ENCODE assay signal across 15 cellular contexts in genomic region chr19:6070179-6071102, GRCh38. TPM values are rescaled to one million over a fixed set of nuclear protein-coding genes. Genes with fewer than 3 reads are reported as not detected.
DNase-seq lines count a peak whose midpoint lies in the region; ATAC-seq and TF ChIP-seq lines count a peak whose summit lies in the region.
"Had no signal": no experiment of that assay in that cellular context is flagged by ENCODE, and none has a peak within 500 bp of the region (broad histone marks: within the 10 kb centered on the region; RNA-seq: fewer than 3 reads in every experiment).

No MANE protein-coding gene starts in this region.

- ATAC-seq in CD4-positive, CD25-positive, alpha-beta regulatory T cell (ENCODE audit: low read depth in 2 of 2): no peak
- ATAC-seq in RWPE2 (ENCODE audit: low read depth) (no peak), gastroesophageal sphincter (no peak), HG03280 (IDR thresholded peaks at IDR 0.05; ENCODE audit: unreplicated experiment) (no peak), HG03175 (IDR thresholded peaks at IDR 0.05; ENCODE audit: unreplicated experiment) (no peak)
- ATAC-seq: pancreas had no signal

- no peaks in the 10 kb centered on the region for H3K9me3 ChIP-seq in CD4-positive, CD25-positive, alpha-beta regulatory T cell (ENCODE audit: control insufficient read depth in 2 of 2, low read length in 2 of 2)
- H3K9me3 ChIP-seq in RWPE2 (ENCODE audit: severe bottlenecking): no peaks in the 10 kb centered on the region
- no peaks in the 10 kb centered on the region for H3K9me3 ChIP-seq in gastroesophageal sphincter
- no peaks in the 10 kb centered on the region for H3K9me3 ChIP-seq in sigmoid colon
- H3K9me3 ChIP-seq: MG63, pancreas had no signal

- WGBS in gastroesophageal sphincter (ENCODE audit: low coverage in 1 of 2), 2 donors: 57 to 94% methylated on average over 2 to 3 of the region's 7 CpGs
- WGBS in sigmoid colon, 2 donors: 94 to 95% methylated on average over 7 of the region's 7 CpGs

- H3K9me3 Mint-ChIP-seq in CD4-positive, CD25-positive, alpha-beta regulatory T cell: peaks cover 0 to 3% (median 0%) of the 10 kb centered on the region in 7 donors

- peak in 2 of 3 donors; percentile 13 to 40 for DNase-seq in CD4-positive, CD25-positive, alpha-beta regulatory T cell
- DNase-seq in RWPE2 (ENCODE audit: low spot score): peak; percentile 10
- no peak for DNase-seq in sigmoid colon
- no peak for DNase-seq in LoVo (ENCODE audit: low spot score)
- no peak for DNase-seq in cerebellar nuclear complex (lab: John Stamatoyannopoulos, UW)
- DNase-seq: activated CD4-positive, alpha-beta T cell treated with anti-CD3 and anti-CD28 coated beads for 4 hours; brain microvascular endothelial cell; C1 segment of cervical spinal cord; NCI-H2227 treated with DMSO at 0.1 percent for 48 hours; pancreas had no signal

- H3K4me3 Mint-ChIP-seq in CD4-positive, CD25-positive, alpha-beta regulatory T cell: peak overlapping the region in 3 of 4 donors; percentile 3 to 72 (median 55)

- peaks cover 6% of the 10 kb centered on the region for H3K27me3 Mint-ChIP-seq in CD4-positive, CD25-positive, alpha-beta regulatory T cell

- peaks cover 12% of the 10 kb centered on the region for H3K36me3 Mint-ChIP-seq in CD4-positive, CD25-positive, alpha-beta regulatory T cell

- no peak overlapping the region for H3K4me3 ChIP-seq in CD4-positive, CD25-positive, alpha-beta regulatory T cell (ENCODE audit: low read depth, low read length)
- H3K4me3 ChIP-seq in RWPE2 (ENCODE audit: severe bottlenecking): no peak overlapping the region
- H3K4me3 ChIP-seq in gastroesophageal sphincter: no peak overlapping the region
- H3K4me3 ChIP-seq in sigmoid colon: no peak overlapping the region
- H3K4me3 ChIP-seq: MG63, pancreas had no signal

- peaks cover 11% of the 10 kb centered on the region for H3K4me1 ChIP-seq in CD4-positive, CD25-positive, alpha-beta regulatory T cell (ENCODE audit: control insufficient read depth, insufficient read depth, low read length, poor library complexity, severe bottlenecking)
- H3K4me1 ChIP-seq in RWPE2 (ENCODE audit: insufficient read depth, poor library complexity, severe bottlenecking): peaks cover 26% of the 10 kb centered on the region
- peaks cover 10 to 95% (median 47%) of the 10 kb centered on the region in 3 donors for H3K4me1 ChIP-seq in gastroesophageal sphincter
- peaks cover 0 to 78% (median 62%) of the 10 kb centered on the region in 4 donors for H3K4me1 ChIP-seq in sigmoid colon

- TF ChIP-seq POLR2A in gastroesophageal sphincter (IDR thresholded peaks at IDR 0.05) (no peak), sigmoid colon (IDR thresholded peaks at IDR 0.05) (no peak)

- H3K27ac Mint-ChIP-seq in CD4-positive, CD25-positive, alpha-beta regulatory T cell: peak overlapping the region; percentile 36 to 78 (median 73)
- H3K27ac Mint-ChIP-seq: activated T-helper 2 cell treated with anti-CD3 and anti-CD28 coated beads, Interferon-gamma antibody, Interleukin-2, Interleukin-4, amounts not matched to agents 10 μg/mL and 5 μg/mL and 100 μg/mL, durations not matched to agents 14 hours and 24 hours and 36 hours had no signal

- H3K36me3 ChIP-seq in CD4-positive, CD25-positive, alpha-beta regulatory T cell (ENCODE audit: control insufficient read depth, insufficient read depth, low read length): no peaks in the 10 kb centered on the region
- H3K36me3 ChIP-seq in RWPE2 (ENCODE audit: low read depth) (no peaks in the 10 kb centered on the region), gastroesophageal sphincter (no peaks in the 10 kb centered on the region), sigmoid colon (no peaks in the 10 kb centered on the region)
- H3K36me3 ChIP-seq: brain microvascular endothelial cell, MG63, pancreas had no signal

- no peak overlapping the region for H3K27ac ChIP-seq in CD4-positive, CD25-positive, alpha-beta regulatory T cell (ENCODE audit: insufficient read depth, low read length, poor library complexity, severe bottlenecking)
- H3K27ac ChIP-seq in RWPE2 (ENCODE audit: poor library complexity, severe bottlenecking) (peak overlapping the region; percentile 23), gastroesophageal sphincter (peak overlapping the region; percentile 95 to 98 (median 97)), sigmoid colon (peak overlapping the region; percentile 78 to 91 (median 84))
- H3K27ac ChIP-seq: pancreas had no signal

- H3K27me3 ChIP-seq in CD4-positive, CD25-positive, alpha-beta regulatory T cell (ENCODE audit: control insufficient read depth, insufficient read depth, low read length): no peaks in the 10 kb centered on the region
- H3K27me3 ChIP-seq in RWPE2 (ENCODE audit: insufficient read depth, poor library complexity, severe bottlenecking): no peaks in the 10 kb centered on the region
- H3K27me3 ChIP-seq in gastroesophageal sphincter: no peaks in the 10 kb centered on the region
- no peaks in the 10 kb centered on the region for H3K27me3 ChIP-seq in sigmoid colon
- H3K27me3 ChIP-seq: brain microvascular endothelial cell, MG63, pancreas had no signal

- H3K4me1 Mint-ChIP-seq in CD4-positive, CD25-positive, alpha-beta regulatory T cell: peaks cover 14 to 29% (median 19%) of the 10 kb centered on the region in 4 donors

- no peak for TF ChIP-seq CTCF in RWPE2 (IDR thresholded peaks at IDR 0.05; ENCODE audit: poor library complexity, severe bottlenecking)
- TF ChIP-seq CTCF in gastroesophageal sphincter (IDR thresholded peaks at IDR 0.05): no peak
- no peak for TF ChIP-seq CTCF in sigmoid colon (IDR thresholded peaks at IDR 0.05)

- intact Hi-C loops in sigmoid colon (cut with DNase I): no loop called here

- no peak for TF ChIP-seq EP300 in gastroesophageal sphincter (IDR thresholded peaks at IDR 0.05)
- TF ChIP-seq EP300 in sigmoid colon (IDR thresholded peaks at IDR 0.05): no peak

RNA-seq across cellular contexts. Expression of gene RFX2, which starts 39.9 kb away (rescaled TPM):
- total RNA-seq in CD4-positive, CD25-positive, alpha-beta regulatory T cell: 3.3 TPM
- 1 to 10 TPM; 1.3 to 3.0 (median 1.9) TPM for polyA plus RNA-seq in CD4-positive, CD25-positive, alpha-beta regulatory T cell
- total RNA-seq in gastroesophageal sphincter (10 to 100 TPM; 18.7 to 49.1 (median 37.6) TPM), sigmoid colon (10 to 100 TPM; 14.3 to 21.2 (median 17.4) TPM)
- 1 to 10 TPM; 1.2 to 4.2 (median 3.6) TPM for polyA plus RNA-seq in sigmoid colon

Comparison
In these comparisons a context has a peak if more than half of its experiments do, and no peak if none do; other contexts are left out.
1. DNase-seq: peak in CD4-positive, CD25-positive, alpha-beta regulatory T cell (2 of 3) and RWPE2 (single experiment); none in sigmoid colon (single experiment), LoVo (single experiment) and cerebellar nuclear complex (0 of 2).